9 cellular contexts compared by ENCODE assay signal in the genomic region with DNA sequence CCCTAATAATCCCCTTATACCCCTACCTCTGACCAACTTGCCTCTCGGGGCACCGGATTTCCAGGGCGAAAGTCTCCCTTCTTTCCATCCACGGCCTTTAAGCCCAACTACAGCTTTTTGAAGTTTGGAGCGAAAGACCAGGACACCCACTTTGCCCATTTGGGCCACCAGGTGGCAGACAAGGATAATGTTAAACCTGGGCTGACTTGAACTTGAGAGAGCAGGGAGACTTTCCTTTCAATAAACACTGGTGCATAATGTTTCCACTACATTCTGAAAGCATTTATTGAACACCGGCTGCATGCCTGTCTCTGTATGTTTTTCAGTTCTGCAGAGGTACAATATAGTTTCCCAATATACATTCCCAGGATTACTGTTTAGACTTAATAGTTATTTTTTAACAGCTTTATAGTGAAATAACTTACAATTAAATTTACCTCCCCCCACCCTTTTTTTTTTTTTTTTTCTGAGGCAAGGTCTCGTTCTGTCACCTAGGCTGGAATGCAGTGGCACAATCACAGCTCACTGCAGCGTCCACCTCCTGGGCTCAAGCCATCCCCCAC. TPM values are rescaled to one million over a fixed set of nuclear protein-coding genes. Genes with fewer than 3 reads are reported as not detected.
DNase-seq lines count a peak whose midpoint lies in the region; ATAC-seq and TF ChIP-seq lines count a peak whose summit lies in the region.
"Had no signal": no experiment of that assay in that cellular context is flagged by ENCODE, and none has a peak within 500 bp of the region (broad histone marks: within the 10 kb centered on the region; RNA-seq: fewer than 3 reads in every experiment).

No MANE protein-coding gene starts in this region.

- H3K36me3 ChIP-seq in MG63 (no peaks in the 10 kb centered on the region), SJCRH30 (no peaks in the 10 kb centered on the region), osteoblast (ENCODE audit: insufficient read depth, low read length) (no peaks in the 10 kb centered on the region), thyroid gland (no peaks in the 10 kb centered on the region)

- 0 out of 2 replicates have a peak, but pooled peaks cover 3% of the 10 kb centered on the region for H3K4me1 ChIP-seq in SJCRH30
- H3K4me1 ChIP-seq in osteoblast (ENCODE audit: insufficient read depth, low read length) = no peaks in the 10 kb centered on the region
- H3K4me1 ChIP-seq in thyroid gland = no peaks in the 10 kb centered on the region

- DNase-seq in GM12864 (ENCODE audit: low read depth) (no peak), MG63 (peak; percentile 38), SJCRH30 (peak; percentile 72 to 92), foreskin melanocyte (peak; percentile 57), osteoblast (ENCODE audit: insufficient read length, low spot score, missing footprints) (peak; percentile 93), thyroid gland (peak; percentile 81 to 86)
- peak; percentile 91 for DNase-seq in activated effector memory CD4-positive, alpha-beta T cell treated with anti-CD3 and anti-CD28 coated beads, Interleukin-2, amount 50 U/mL, for 16 hours

- H3K9me3 ChIP-seq in MG63 (no peaks in the 10 kb centered on the region), SJCRH30 (replicated peaks) (no peaks in the 10 kb centered on the region; the same call in 1 of the 2 replicates), osteoblast (ENCODE audit: low read depth, low read length) (peaks cover 5% of the 10 kb centered on the region), thyroid gland (no peaks in the 10 kb centered on the region)

- H3K4me3 ChIP-seq in GM12864 (ENCODE audit: low read depth, low read length) = no peak overlapping the region
- no peak overlapping the region for H3K4me3 ChIP-seq in MG63
- H3K4me3 ChIP-seq in SJCRH30 = no peak overlapping the region
- H3K4me3 ChIP-seq in osteoblast (ENCODE audit: insufficient read depth, low read length) = no peak overlapping the region
- H3K4me3 ChIP-seq in thyroid gland (replicated peaks in 1 of 3) = no peak overlapping the region

- WGBS in thyroid gland, 2 donors = 17% methylated on average over 8 of the region's 8 CpGs

- H3K27ac ChIP-seq in SJCRH30 = no peak overlapping the region
- H3K27ac ChIP-seq in osteoblast (ENCODE audit: low read depth, low read length) = no peak overlapping the region
- no peak overlapping the region for H3K27ac ChIP-seq in thyroid gland

- H3K79me2 ChIP-seq in osteoblast (ENCODE audit: insufficient read depth, low read length) = no peaks in the 10 kb centered on the region

- intact Hi-C loops in thyroid gland (cut with DNase I) = no loop called here

- TF ChIP-seq POLR2A in thyroid gland (IDR thresholded peaks at IDR 0.05) = no peak

- no peak overlapping the region for H2AFZ ChIP-seq in osteoblast (ENCODE audit: low read length)

- H3K27me3 ChIP-seq in MG63 (no peaks in the 10 kb centered on the region), SJCRH30 (0 out of 2 replicates have a peak, but pooled peaks cover 4% of the 10 kb centered on the region), osteoblast (ENCODE audit: insufficient read depth, low read length) (peaks cover 19% of the 10 kb centered on the region), thyroid gland (no peaks in the 10 kb centered on the region)

- ATAC-seq in HG03432 (IDR thresholded peaks at IDR 0.05; ENCODE audit: unreplicated experiment) = no peak

- peak; percentile 78 for TF ChIP-seq CTCF in GM12864 (IDR thresholded peaks at IDR 0.05; ENCODE audit: low read depth, low read length, missing control alignments)
- TF ChIP-seq CTCF in osteoblast (IDR thresholded peaks at IDR 0.05; ENCODE audit: extremely low read depth, low read depth, low read length) = peak; percentile 89
- TF ChIP-seq CTCF in thyroid gland (IDR thresholded peaks at IDR 0.05) = peak; percentile 36 to 82 (median 76)

- no peak overlapping the region for H3K4me2 ChIP-seq in osteoblast (ENCODE audit: insufficient read depth, low read length)

- H4K20me1 ChIP-seq in osteoblast (ENCODE audit: insufficient read depth, low read length) = no peaks in the 10 kb centered on the region

RNA-seq across cellular contexts. Expression of a gene that starts 6.9 kb away (rescaled TPM):
- 1.3 and 1.9 TPM in 2 replicates for total RNA-seq in MG63 (2014; rRNA removed; shearing (Covaris generic); ENCODE audit: low replicate concordance)
- total RNA-seq in SJCRH30 (2014; rRNA removed; shearing (Covaris generic)) = 0.08 TPM in 2 replicates
- total RNA-seq in osteoblast = 0.29 TPM in 1 of 2 replicates, not detected in the other
- 1 to 10 TPM in 1 of 4 donors, under 1 TPM in 2, not detected in 1; 0.13 to 1.3 (median 0.22) TPM for total RNA-seq in thyroid gland
- total RNA-seq: pulmonary artery endothelial cell had no signal

RNA-seq across cellular contexts. Expression of a gene that starts 18.9 kb away (rescaled TPM):
- total RNA-seq in MG63 (2014; rRNA removed; shearing (Covaris generic); ENCODE audit: low replicate concordance) = 12.8 and 32.7 TPM in 2 replicates
- total RNA-seq in SJCRH30 (2014; rRNA removed; shearing (Covaris generic)) = 25.2 and 25.7 TPM in 2 replicates
- total RNA-seq in osteoblast (38.6 and 42.3 TPM in 2 replicates), thyroid gland (10 to 100 TPM; 49.7 to 69.4 (median 53.6) TPM)

RNA-seq across cellular contexts. Expression of a gene that starts 20.0 kb away (rescaled TPM):
- 52.7 and 125 TPM in 2 replicates for total RNA-seq in MG63 (2014; rRNA removed; shearing (Covaris generic); ENCODE audit: low replicate concordance)
- 135 and 146 TPM in 2 replicates for total RNA-seq in SJCRH30 (2014; rRNA removed; shearing (Covaris generic))
- 90.8 and 97.4 TPM in 2 replicates for total RNA-seq in osteoblast
- total RNA-seq in thyroid gland = 100 to 1,000 TPM in 1 of 4 donors, 10 to 100 TPM in 3; 29.4 to 113 (median 48.3) TPM

RNA-seq across cellular contexts. Expression of a gene that starts 28.8 kb away (rescaled TPM):
- 1.6 and 10.4 TPM in 2 replicates for total RNA-seq in MG63 (2014; rRNA removed; shearing (Covaris generic); ENCODE audit: low replicate concordance)
- total RNA-seq in SJCRH30 (2014; rRNA removed; shearing (Covaris generic)) = 0.30 and 0.49 TPM in 2 replicates
- total RNA-seq in osteoblast (3.2 and 4.3 TPM in 2 replicates), thyroid gland (10 to 100 TPM in 3 of 4 donors, 1 to 10 TPM in 1; 6.1 to 15.6 (median 10.9) TPM)

RNA-seq across cellular contexts. Expression of a gene that starts 34.2 kb away (rescaled TPM):
- total RNA-seq in MG63 (2014; rRNA removed; shearing (Covaris generic); ENCODE audit: low replicate concordance) = 0.82 TPM in 1 of 2 replicates, not detected in the other
- not detected in 2 replicates for total RNA-seq in SJCRH30 (2014; rRNA removed; shearing (Covaris generic))
- total RNA-seq in osteoblast (1.5 and 1.8 TPM in 2 replicates), thyroid gland (10 to 100 TPM; 10.9 to 15.7 (median 12.8) TPM)
